Comparison of ENCODE assay signal across 8 cellular contexts in the genomic region with DNA sequence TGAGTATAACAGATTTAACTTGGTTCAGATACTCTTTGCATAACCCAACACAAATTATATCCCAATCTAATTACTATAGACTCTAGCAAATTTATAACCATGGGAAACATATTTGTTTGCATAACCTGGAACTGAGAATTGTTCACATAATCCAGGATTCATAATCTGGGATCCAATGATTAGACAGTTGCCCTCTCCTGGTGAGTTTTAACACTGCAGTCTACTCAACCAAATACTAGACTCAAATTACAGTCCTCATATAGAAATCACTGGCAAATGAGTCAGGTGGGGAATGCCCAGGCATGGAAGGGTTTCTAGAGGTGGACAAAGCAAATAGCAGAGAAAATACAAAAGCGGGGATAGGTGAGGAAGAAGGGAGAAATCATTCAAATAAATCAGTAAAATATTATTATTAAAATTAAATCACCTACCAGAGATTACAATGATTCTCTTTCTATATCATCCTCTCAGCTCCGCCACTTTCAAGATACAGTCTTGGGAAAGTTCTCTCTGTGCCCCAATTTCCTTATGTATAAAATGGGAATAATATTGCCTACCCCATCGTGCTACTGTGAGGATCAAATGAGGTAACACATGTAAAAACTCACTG. TPM values are rescaled to one million over a fixed set of nuclear protein-coding genes. Genes with fewer than 3 reads are reported as not detected.
DNase-seq lines count a peak whose midpoint lies in the region; ATAC-seq and TF ChIP-seq lines count a peak whose summit lies in the region.

No MANE protein-coding gene starts in this region.

- in situ Hi-C loops in IMR-90 (cut with MboI; ENCODE audit: low sequenced_read_pairs): no loop called here

- intact Hi-C loops in activated naive CD4-positive, alpha-beta T cell treated with anti-CD3 and anti-CD28 coated beads for 36 hours (cut with micrococcal nuclease): loop anchor here (1.0 kb wide), 3 partner anchors 8 to 53 kb away; no protein-coding TSS in a partner anchor
- intact Hi-C loops in IMR-90 (cut with micrococcal nuclease): loop anchor here (1.0 kb wide), 1 partner anchor 329 kb away; no protein-coding TSS in a partner anchor
- intact Hi-C loops in dorsolateral prefrontal cortex (cut with DNase I): no loop called here
- intact Hi-C loops in mucosa of descending colon (cut with DNase I, micrococcal nuclease): no loop called here

- no peak overlapping the region for H3K4me3 Mint-ChIP-seq in activated naive CD4-positive, alpha-beta T cell treated with anti-CD3 and anti-CD28 coated beads for 36 hours
- H3K4me3 Mint-ChIP-seq in activated naive CD4-positive, alpha-beta T cell treated with anti-CD3 and anti-CD28 coated beads, Interleukin-2, amount 10 ng/mL, durations not matched to agents 7 days and 5 days: no peak overlapping the region

- H3K56ac ChIP-seq in IMR-90 (ENCODE audit: extremely low read depth, insufficient read depth, low read length): no peak overlapping the region

- no peak overlapping the region for H3K4me2 ChIP-seq in IMR-90 (ENCODE audit: low read depth, low read length)

- TF ChIP-seq CTCF in IMR-90 (conservative IDR thresholded peaks at IDR 0.05; ENCODE audit: low read depth, low read length) (peak; percentile 71), dorsolateral prefrontal cortex (IDR thresholded peaks at IDR 0.05 in 54 of 56, conservative IDR thresholded peaks at IDR 0.05 in 2 of 56; ENCODE audit: low read depth in 1 of 56, partially characterized antibody in 56 of 56) (peak; percentile 27 to 77 (median 64)), mucosa of descending colon (IDR thresholded peaks at IDR 0.05) (peak; percentile 40)

- H3K4me3 ChIP-seq in IMR-90 (ENCODE audit: insufficient read depth, low read depth, low read length): no peak overlapping the region
- H3K4me3 ChIP-seq in SJCRH30: no peak overlapping the region
- H3K4me3 ChIP-seq in dorsolateral prefrontal cortex: no peak overlapping the region
- H3K4me3 ChIP-seq in mucosa of descending colon: no peak overlapping the region

- no peak overlapping the region for H3K27ac Mint-ChIP-seq in activated naive CD4-positive, alpha-beta T cell treated with anti-CD3 and anti-CD28 coated beads for 36 hours
- H3K27ac Mint-ChIP-seq in activated naive CD4-positive, alpha-beta T cell treated with anti-CD3 and anti-CD28 coated beads, Interleukin-2, amount 10 ng/mL, durations not matched to agents 7 days and 5 days: no peak overlapping the region

- peaks cover 49% of the 10 kb centered on the region for H3K4me1 Mint-ChIP-seq in activated naive CD4-positive, alpha-beta T cell treated with anti-CD3 and anti-CD28 coated beads for 36 hours (ENCODE audit: low read depth)
- H3K4me1 Mint-ChIP-seq in activated naive CD4-positive, alpha-beta T cell treated with anti-CD3 and anti-CD28 coated beads, Interleukin-2, amount 10 ng/mL, durations not matched to agents 7 days and 5 days: peaks cover 49% of the 10 kb centered on the region

- WGBS in IMR-90 (ENCODE audit: extremely low coverage in 2 of 2, insufficient read length in 1 of 2), 2 experiments: no CpG with 5 or more reads among the region's 3 CpGs

- H3K27me3 ChIP-seq in IMR-90 (ENCODE audit: control insufficient read depth, insufficient read depth, low read length) (no peaks in the 10 kb centered on the region), SJCRH30 (no peaks in the 10 kb centered on the region), dorsolateral prefrontal cortex (no peaks in the 10 kb centered on the region)

- H4K20me1 ChIP-seq in IMR-90 (ENCODE audit: insufficient read depth, low read length): no peaks in the 10 kb centered on the region

- H2BK20ac ChIP-seq in IMR-90 (ENCODE audit: low read depth, low read length): no peak overlapping the region

- H3K18ac ChIP-seq in IMR-90 (ENCODE audit: low read depth, low read length): no peak overlapping the region

- no peak overlapping the region for H4K5ac ChIP-seq in IMR-90 (ENCODE audit: low read depth, low read length)

- DNase-seq in activated naive CD4-positive, alpha-beta T cell treated with anti-CD3 and anti-CD28 coated beads for 36 hours: peak; percentile 63
- DNase-seq in activated naive CD4-positive, alpha-beta T cell treated with anti-CD3 and anti-CD28 coated beads, Interleukin-2, amount 10 ng/mL, durations not matched to agents 7 days and 5 days: no peak
- DNase-seq in IMR-90 (peak; percentile 80), SJCRH30 (peak; percentile 17 to 67), dorsolateral prefrontal cortex (peak in 1 of 10 donors; percentile 17), mucosa of descending colon (peak in 1 of 3 donors; percentile 81), ecto neural progenitor cell (ENCODE audit: low spot score) (no peak), DMS114 treated with DMSO at 0.1 percent for 48 hours (lab: John Stamatoyannopoulos, UW; ENCODE audit: unreplicated experiment) (no peak)

- TF ChIP-seq POLR2A in IMR-90 (IDR thresholded peaks at IDR 0.05; ENCODE audit: low read depth, low read length): no peak

- H3K23ac ChIP-seq in IMR-90 (ENCODE audit: low read depth, low read length): no peak overlapping the region

- H3K9me1 ChIP-seq in IMR-90 (ENCODE audit: insufficient read depth, low read length): peaks cover 2% of the 10 kb centered on the region; the same call in 1 of the 2 replicates

- no peak overlapping the region for H3K14ac ChIP-seq in IMR-90 (replicated peaks; ENCODE audit: low read depth, low read length)

- H2BK5ac ChIP-seq in IMR-90 (ENCODE audit: low read depth, low read length, poor library complexity, severe bottlenecking): no peak overlapping the region

- peak overlapping the region; percentile 40 for H2AFZ ChIP-seq in IMR-90 (replicated peaks; ENCODE audit: low read length, poor library complexity)

- H3K36me3 ChIP-seq in IMR-90 (ENCODE audit: control insufficient read depth, insufficient read depth, low read length): no peaks in the 10 kb centered on the region
- H3K36me3 ChIP-seq in SJCRH30: no peaks in the 10 kb centered on the region
- no peaks in the 10 kb centered on the region for H3K36me3 ChIP-seq in mucosa of descending colon (ENCODE audit: low read depth)

- CTCF ChIA-PET in activated naive CD4-positive, alpha-beta T cell treated with anti-CD3 and anti-CD28 coated beads for 36 hours (lab: Charles Lee): interaction anchor here (0.7 to 2.8 kb wide), 5 partner anchors 8 to 329 kb away, joined by 3 to 13 read pairs (median 3); a partner anchor contains a TSS
- CTCF ChIA-PET in activated naive CD4-positive, alpha-beta T cell treated with anti-CD3 and anti-CD28 coated beads, Interleukin-2, amount 10 ng/mL, durations not matched to agents 7 days and 5 days (lab: Charles Lee): interaction anchor here (0.6 to 2.9 kb wide), 8 partner anchors 10 to 329 kb away, joined by 3 to 13 read pairs (median 3); a partner anchor contains a TSS
- CTCF ChIA-PET in IMR-90 (lab: Yijun Ruan, JAX): interaction anchor here (0.9 kb wide), 1 partner anchor 22 kb away, joined by 3 read pairs; no protein-coding TSS in a partner anchor

- H3K79me1 ChIP-seq in IMR-90 (ENCODE audit: low read depth in 1 of 2, low read length in 2 of 2): no peaks in the 10 kb centered on the region

- no peak overlapping the region for H2BK120ac ChIP-seq in IMR-90 (ENCODE audit: low read depth, low read length)

- H3K4ac ChIP-seq in IMR-90 (ENCODE audit: low read depth, low read length): no peak overlapping the region

- peak; percentile 73 for ATAC-seq in IMR-90 (ENCODE audit: low read depth)
- ATAC-seq in mucosa of descending colon: peak; percentile 61

- H2AK5ac ChIP-seq in IMR-90 (ENCODE audit: low read depth, low read length): no peak overlapping the region

- H3K4me1 ChIP-seq in IMR-90 (ENCODE audit: control insufficient read depth, insufficient read depth, low read length) (no peaks in the 10 kb centered on the region), SJCRH30 (no peaks in the 10 kb centered on the region), mucosa of descending colon (ENCODE audit: low read depth) (peaks cover under 1% of the 10 kb centered on the region)

- no peak overlapping the region for H3K27ac ChIP-seq in IMR-90 (ENCODE audit: insufficient read depth, low read length)
- H3K27ac ChIP-seq in SJCRH30: no peak overlapping the region
- H3K27ac ChIP-seq in dorsolateral prefrontal cortex: no peak overlapping the region

- POLR2A ChIA-PET in IMR-90 (lab: Charles Lee; ENCODE audit: unreplicated experiment): no interaction called here

- no peaks in the 10 kb centered on the region for H3K9me3 Mint-ChIP-seq in activated naive CD4-positive, alpha-beta T cell treated with anti-CD3 and anti-CD28 coated beads for 36 hours
- H3K9me3 Mint-ChIP-seq in activated naive CD4-positive, alpha-beta T cell treated with anti-CD3 and anti-CD28 coated beads, Interleukin-2, amount 10 ng/mL, durations not matched to agents 7 days and 5 days: no peaks in the 10 kb centered on the region

- no peak overlapping the region for H4K91ac ChIP-seq in IMR-90 (ENCODE audit: insufficient read depth, low read depth, low read length)

- H2AK9ac ChIP-seq in IMR-90 (replicated peaks; ENCODE audit: low read depth, low read length, poor library complexity): no peak overlapping the region

- TF ChIP-seq RAD21 in IMR-90 (IDR thresholded peaks at IDR 0.05; ENCODE audit: low read length): peak; percentile 50; the same call in 1 of the 2 replicates

- H3K36me3 Mint-ChIP-seq in activated naive CD4-positive, alpha-beta T cell treated with anti-CD3 and anti-CD28 coated beads for 36 hours (ENCODE audit: low read depth): peaks cover 7% of the 10 kb centered on the region
- peaks cover 30% of the 10 kb centered on the region for H3K36me3 Mint-ChIP-seq in activated naive CD4-positive, alpha-beta T cell treated with anti-CD3 and anti-CD28 coated beads, Interleukin-2, amount 10 ng/mL, durations not matched to agents 7 days and 5 days

- no TSS peak for BruUV-seq in IMR-90 (replicated peaks; lab: Mats Ljungman, UMichigan)

- H3K9ac ChIP-seq in IMR-90 (ENCODE audit: low read depth, low read length): no peak overlapping the region

- no peak overlapping the region for H4K8ac ChIP-seq in IMR-90 (ENCODE audit: low read depth in 2 of 2, low read length in 2 of 2)

- dilution Hi-C loops in IMR-90 (cut with HindIII; ENCODE audit: low sequenced_read_pairs, unreplicated experiment): no loop called here

- H3K27me3 Mint-ChIP-seq in activated naive CD4-positive, alpha-beta T cell treated with anti-CD3 and anti-CD28 coated beads for 36 hours (ENCODE audit: low read depth): no peaks in the 10 kb centered on the region
- H3K27me3 Mint-ChIP-seq in activated naive CD4-positive, alpha-beta T cell treated with anti-CD3 and anti-CD28 coated beads, Interleukin-2, amount 10 ng/mL, durations not matched to agents 7 days and 5 days: no peaks in the 10 kb centered on the region

- no peak overlapping the region for H2BK15ac ChIP-seq in IMR-90 (ENCODE audit: low read depth, low read length)

- H3K9me3 ChIP-seq in IMR-90 (ENCODE audit: control insufficient read depth, insufficient read depth, low read length) (no peaks in the 10 kb centered on the region), SJCRH30 (replicated peaks) (no peaks in the 10 kb centered on the region), mucosa of descending colon (no peaks in the 10 kb centered on the region)

RNA-seq across cellular contexts. Expression of a gene that starts 9.4 kb away (rescaled TPM):
- total RNA-seq in activated naive CD4-positive, alpha-beta T cell treated with anti-CD3 and anti-CD28 coated beads for 36 hours: 10 to 100 TPM; 56.8 to 57.3 TPM
- total RNA-seq in IMR-90 (2012; rRNA removed): 0.54 and 0.56 TPM in 2 replicates
- 0.50 and 0.74 TPM in 2 replicates for polyA plus RNA-seq in IMR-90 (2012; rRNA removed)
- 0.24 and 0.49 TPM in 2 replicates for polyA plus RNA-seq in IMR-90 (2012; cell fraction: cytosol; rRNA removed)
- polyA plus RNA-seq in IMR-90 (2012; cell fraction: nucleus; rRNA removed; ENCODE audit: low replicate concordance): 0.18 and 0.71 TPM in 2 replicates
- total RNA-seq in SJCRH30 (2014; rRNA removed; shearing (Covaris generic)): 3.0 and 3.4 TPM in 2 replicates
- 10 to 100 TPM in 1 of 120 experiments, 1 to 10 TPM in 118, under 1 TPM in 1; 0.64 to 10.0 (median 2.6) TPM for total RNA-seq in dorsolateral prefrontal cortex
- 10 to 100 TPM; 12.8 to 27.1 (median 19.3) TPM for total RNA-seq in mucosa of descending colon

Comparison
In these comparisons a context has a peak if more than half of its experiments do, and no peak if none do; other contexts are left out.
1. DNase-seq: peak in activated naive CD4-positive, alpha-beta T cell treated with anti-CD3 and anti-CD28 coated beads for 36 hours (single experiment), IMR-90 (single experiment) and SJCRH30 (2 of 2); none in activated naive CD4-positive, alpha-beta T cell treated with anti-CD3 and anti-CD28 coated beads, Interleukin-2, amount 10 ng/mL, durations not matched to agents 7 days and 5 days (single experiment), ecto neural progenitor cell (single experiment) and DMS114 treated with DMSO at 0.1 percent for 48 hours (single experiment).
2. intact Hi-C loops: an anchor here in activated naive CD4-positive, alpha-beta T cell treated with anti-CD3 and anti-CD28 coated beads for 36 hours (1.0 kb wide) and IMR-90 (1.0 kb wide); none called in dorsolateral prefrontal cortex and mucosa of descending colon.
3. Peak in every context shown above with its lines, with median percentiles within 50 percentile points of each other: CTCF ChIP-seq.